7 cellular contexts compared by ENCODE assay signal in the genomic region with DNA sequence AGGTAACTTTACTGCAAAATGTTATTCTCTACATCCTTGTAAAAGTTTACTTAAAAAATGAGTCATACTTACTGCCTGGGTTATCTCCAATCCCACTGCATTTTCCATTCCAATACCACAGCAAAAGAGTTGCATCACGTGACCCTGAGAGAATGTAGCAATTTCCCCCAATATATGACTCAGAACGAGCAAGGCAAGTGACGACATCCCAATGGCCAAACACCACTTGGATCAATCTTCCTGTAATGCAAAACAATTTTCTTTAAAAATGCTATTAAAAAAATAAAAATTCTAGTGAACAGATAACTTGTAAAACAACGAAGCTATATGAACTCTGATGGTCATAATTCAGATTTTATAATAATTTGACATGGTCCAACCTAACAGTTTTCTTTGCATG.
DNase-seq lines count a peak whose midpoint lies in the region; TF ChIP-seq lines count a peak whose summit lies in the region.

No MANE protein-coding gene starts in this region.

- no peaks in the 10 kb centered on the region for H3K9me3 Mint-ChIP-seq in T-helper 2 cell treated with Interferon-gamma antibody and Interleukin-4, amounts not matched to agents 5 μg/mL and 100 μg/mL, for 36 hours
- no peaks in the 10 kb centered on the region for H3K9me3 Mint-ChIP-seq in type B pancreatic cell

- H3K36me3 Mint-ChIP-seq in T-helper 2 cell treated with Interferon-gamma antibody and Interleukin-4, amounts not matched to agents 5 μg/mL and 100 μg/mL, for 36 hours (ENCODE audit: low read depth) = peaks cover 4% of the 10 kb centered on the region
- H3K36me3 Mint-ChIP-seq in type B pancreatic cell = peaks cover 5% of the 10 kb centered on the region

- H3K4me1 Mint-ChIP-seq in T-helper 2 cell treated with Interferon-gamma antibody and Interleukin-4, amounts not matched to agents 5 μg/mL and 100 μg/mL, for 36 hours (ENCODE audit: low read depth) = peaks cover 3% of the 10 kb centered on the region
- peaks cover 18% of the 10 kb centered on the region for H3K4me1 Mint-ChIP-seq in type B pancreatic cell (ENCODE audit: unreplicated experiment)

- DNase-seq in HK-2 (ENCODE audit: unreplicated experiment) = peak; percentile 57
- peak; percentile 64 for DNase-seq in T-helper 2 cell treated with Interferon-gamma antibody and Interleukin-4, amounts not matched to agents 5 μg/mL and 100 μg/mL, for 36 hours (ENCODE audit: low spot score)
- peak; percentile 94 for DNase-seq in fibroblast of gingiva (ENCODE audit: low read depth)
- peak; percentile 11 to 29 (median 16) for DNase-seq in stimulated activated CD4-positive, alpha-beta T cell treated with anti-CD3 and anti-CD28 coated beads, TNF-alpha, amount 100 ng/mL, for 24 hours (ENCODE audit: low read depth in 3 of 3)
- DNase-seq in superior temporal gyrus (ENCODE audit: extremely low spot score) = no peak
- DNase-seq in KG1 (lab: John Stamatoyannopoulos, UW) = no peak
- DNase-seq in type B pancreatic cell (ENCODE audit: extremely low spot score, unreplicated experiment) = no peak

- no peak for TF ChIP-seq CTCF in type B pancreatic cell (conservative IDR thresholded peaks at IDR 0.05)

- H3K27ac Mint-ChIP-seq in T-helper 2 cell treated with Interferon-gamma antibody and Interleukin-4, amounts not matched to agents 5 μg/mL and 100 μg/mL, for 36 hours = no peak overlapping the region
- H3K27ac Mint-ChIP-seq in type B pancreatic cell = no peak overlapping the region

- no peak overlapping the region for H3K4me3 Mint-ChIP-seq in T-helper 2 cell treated with Interferon-gamma antibody and Interleukin-4, amounts not matched to agents 5 μg/mL and 100 μg/mL, for 36 hours
- no peak overlapping the region for H3K4me3 Mint-ChIP-seq in type B pancreatic cell

- no peaks in the 10 kb centered on the region for H3K27me3 Mint-ChIP-seq in T-helper 2 cell treated with Interferon-gamma antibody and Interleukin-4, amounts not matched to agents 5 μg/mL and 100 μg/mL, for 36 hours (ENCODE audit: low read depth)
- H3K27me3 Mint-ChIP-seq in type B pancreatic cell = no peaks in the 10 kb centered on the region

Comparison
In these comparisons a context has a peak if more than half of its experiments do, and no peak if none do; other contexts are left out.
1. DNase-seq: peak in HK-2 (single experiment), T-helper 2 cell treated with Interferon-gamma antibody and Interleukin-4, amounts not matched to agents 5 μg/mL and 100 μg/mL, for 36 hours (single experiment), fibroblast of gingiva (single experiment) and stimulated activated CD4-positive, alpha-beta T cell treated with anti-CD3 and anti-CD28 coated beads, TNF-alpha, amount 100 ng/mL, for 24 hours (3 of 3); none in superior temporal gyrus (single experiment), KG1 (single experiment) and type B pancreatic cell (single experiment).